14 cellular contexts compared by ENCODE assay signal in the genomic region with DNA sequence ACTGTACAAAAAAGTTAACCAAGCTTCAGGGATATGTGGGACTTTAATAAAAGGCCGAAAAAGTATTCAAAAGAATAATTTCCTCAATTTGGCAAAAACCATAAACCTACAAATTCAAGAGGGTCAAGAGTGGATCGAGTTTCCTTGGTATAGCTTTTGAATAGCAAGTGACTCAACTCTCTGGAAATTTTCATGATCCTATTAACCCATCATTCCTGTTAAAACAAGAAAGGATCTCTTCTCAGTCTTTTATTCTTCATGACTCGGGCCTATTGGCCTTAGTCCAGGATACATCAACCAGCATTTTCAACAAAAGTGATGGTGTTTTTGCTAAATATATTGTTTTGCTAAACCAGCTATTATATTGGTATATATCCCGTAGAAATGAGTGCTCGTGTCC.
"Had no signal": no experiment of that assay in that cellular context is flagged by ENCODE, and none has a peak within 500 bp of the region (broad histone marks: within the 10 kb centered on the region; RNA-seq: fewer than 3 reads in every experiment).

No MANE protein-coding gene starts in this region.

- H3K27me3 ChIP-seq: brain microvascular endothelial cell, heart right ventricle, suprapubic skin had no signal

- H3K4me3 ChIP-seq: heart right ventricle, mucosa of descending colon, suprapubic skin had no signal

- H3K9me3 ChIP-seq: heart right ventricle, mucosa of descending colon, suprapubic skin had no signal

- H3K36me3 ChIP-seq: brain microvascular endothelial cell had no signal

- DNase-seq: activated B cell treated with CpG ODN at 0.5 μM for 24 hours; activated CD4-positive, alpha-beta T cell treated with anti-CD3 and anti-CD28 coated beads, Interleukin-2, amount 10 ng/mL, durations not matched to agents 7 days and 5 days; activated CD8-positive, alpha-beta memory T cell treated with anti-CD3 and anti-CD28 coated beads, Interleukin-2, amount 50 U/mL, for 48 hours; activated naive CD8-positive, alpha-beta T cell treated with anti-CD3 and anti-CD28 coated beads for 36 hours; activated T-cell treated with anti-CD3 and anti-CD28 coated beads, Interleukin-2, amount 50 U/mL, for 72 hours; amygdala; brain microvascular endothelial cell; cerebellar nuclear complex; effector CD8-positive, alpha-beta T cell; heart right ventricle; mucosa of descending colon; natural killer cell; right cardiac atrium had no signal

- H3K27ac ChIP-seq: brain microvascular endothelial cell, heart right ventricle, suprapubic skin had no signal
